Comparison of ENCODE assay signal across 15 cellular contexts in the genomic region with DNA sequence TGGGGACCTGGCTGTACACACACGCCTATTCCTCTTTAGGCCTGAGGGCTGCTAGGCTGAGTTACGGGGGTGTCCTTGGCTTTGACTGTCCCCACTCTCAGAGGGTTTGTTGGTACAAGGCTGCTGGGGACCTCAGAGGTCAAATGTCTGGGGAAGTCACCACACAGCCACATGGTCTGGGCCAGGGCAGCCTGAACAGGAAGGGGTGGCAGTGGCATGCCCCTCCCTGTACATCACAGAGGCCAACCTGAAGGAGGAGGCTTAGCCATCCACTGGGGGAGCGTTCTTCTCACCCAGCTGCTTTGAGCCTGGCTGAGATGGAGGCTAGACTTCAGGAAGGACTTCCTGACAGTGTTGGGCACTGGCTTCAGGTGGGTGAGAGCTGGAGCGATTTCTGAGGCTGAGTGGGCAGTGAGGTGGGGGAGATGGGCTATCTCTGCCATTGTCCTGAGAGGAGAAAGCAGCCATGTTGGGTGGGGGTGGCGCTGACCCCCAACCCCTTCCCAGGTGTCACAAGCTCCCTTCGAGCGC. TPM values are rescaled to one million over a fixed set of nuclear protein-coding genes. Genes with fewer than 3 reads are reported as not detected.
A peak's percentile ranks its signal among the peaks of the same experiment; 100 is the strongest.
DNase-seq lines count a peak whose midpoint lies in the region; ATAC-seq, FAIRE-seq and TF ChIP-seq lines count a peak whose summit lies in the region.
"Had no signal": no experiment of that assay in that cellular context is flagged by ENCODE, and none has a peak within 500 bp of the region (broad histone marks: within the 10 kb centered on the region; RNA-seq: fewer than 3 reads in every experiment).

No MANE protein-coding gene starts in this region.

- intact Hi-C loops in HepG2 (cut with micrococcal nuclease; ENCODE audit: unreplicated experiment) = no loop called here

- TF ChIP-seq EP300 in Ishikawa (IDR thresholded peaks at IDR 0.05; ENCODE audit: borderline replicate concordance) (no peak), HepG2 (IDR thresholded peaks at IDR 0.05; ENCODE audit: low read depth in 2 of 2, low read length in 2 of 2) (no peak), HepG2 (CRISPR knock-in tag; IDR thresholded peaks at IDR 0.05; ENCODE audit: borderline replicate concordance) (no peak)

- CTCF ChIA-PET in HepG2 (lab: Yijun Ruan, JAX; ENCODE audit: low intra/inter-chr PET ratio, low total read pairs) = interaction anchor here (1.7 kb wide), 1 partner anchor 81 kb away, joined by 7 read pairs; no protein-coding TSS in a partner anchor

- H3K9ac ChIP-seq in HepG2 (ENCODE audit: insufficient read depth, low read depth, low read length) = 0 out of 2 replicates have a peak overlapping the region, but pooled peaks have one; percentile 11

- no peak overlapping the region for H3K4me3 ChIP-seq in HepG2 (replicated peaks in 1 of 3; ENCODE audit: insufficient read depth in 1 of 3, low read depth in 2 of 3, low read length in 3 of 3)
- H3K4me3 ChIP-seq: right lobe of liver had no signal

- ATAC-seq in activated T-helper 17 cell treated with anti-CD3 and anti-CD28 coated beads, Interleukin-2, amount 50 U/mL, for 72 hours (replicated peaks) = no peak
- ATAC-seq in HepG2 (no peak), HG03095 (IDR thresholded peaks at IDR 0.05; ENCODE audit: unreplicated experiment) (no peak), GM21515 (IDR thresholded peaks at IDR 0.05; ENCODE audit: unreplicated experiment) (no peak), GM19467 (IDR thresholded peaks at IDR 0.05; ENCODE audit: unreplicated experiment) (no peak)
- ATAC-seq: T-helper 17 cell had no signal

- no peaks in the 10 kb centered on the region for H3K27me3 Mint-ChIP-seq in activated T-helper 17 cell treated with anti-CD3 and anti-CD28 coated beads, Interleukin-2, amount 50 U/mL, for 72 hours
- H3K27me3 Mint-ChIP-seq: activated CD4-positive, alpha-beta memory T cell treated with anti-CD3 and anti-CD28 coated beads for 36 hours; T-helper 17 cell had no signal

- no peaks in the 10 kb centered on the region for H3K9me3 Mint-ChIP-seq in activated T-helper 17 cell treated with anti-CD3 and anti-CD28 coated beads, Interleukin-2, amount 50 U/mL, for 72 hours
- H3K9me3 Mint-ChIP-seq: activated CD4-positive, alpha-beta memory T cell treated with anti-CD3 and anti-CD28 coated beads for 36 hours had no signal

- TF ChIP-seq RAD21 in Ishikawa (IDR thresholded peaks at IDR 0.05; ENCODE audit: low read depth) (no peak), HepG2 (CRISPR knock-in tag; IDR thresholded peaks at IDR 0.05) (no peak)

- H3K9me3 ChIP-seq in HepG2 (ENCODE audit: low read length) = no peaks in the 10 kb centered on the region
- H3K9me3 ChIP-seq: right lobe of liver had no signal

- FAIRE-seq in HepG2 (lab: Jason Lieb, UNC) = no peak
- FAIRE-seq: RCC 7860 had no signal

- POLR2A ChIA-PET in HepG2 (lab: Yijun Ruan, JAX) = no interaction called here

- BruUV-seq in HepG2 (replicated peaks; lab: Mats Ljungman, UMichigan) = no TSS peak

- peak in 1 of 2 experiments; percentile 19; a peak in 1 of 4 replicates for TF ChIP-seq POLR2A in HepG2 (IDR thresholded peaks at IDR 0.05; ENCODE audit: insufficient read depth in 1 of 2, low read depth in 2 of 2, low read length in 2 of 2)

- no peak overlapping the region for H2AFZ ChIP-seq in HepG2 (ENCODE audit: low read length)

- H3K27ac ChIP-seq in HepG2 (ENCODE audit: extremely low read length, insufficient read depth, low read length) = no peak overlapping the region
- H3K27ac ChIP-seq in substantia nigra (ENCODE audit: low read depth, low read length, poor library complexity, severe bottlenecking) = peak overlapping the region; percentile 100

- no peaks in the 10 kb centered on the region for H3K27me3 ChIP-seq in HepG2 (ENCODE audit: control insufficient read depth in 1 of 2, insufficient read depth in 2 of 2, low read length in 2 of 2)
- H3K27me3 ChIP-seq: right lobe of liver had no signal

- H3K4me1 Mint-ChIP-seq in activated T-helper 17 cell treated with anti-CD3 and anti-CD28 coated beads, Interleukin-2, amount 50 U/mL, for 72 hours = no peaks in the 10 kb centered on the region

- peaks cover 58% of the 10 kb centered on the region for H3K4me1 ChIP-seq in HepG2 (ENCODE audit: insufficient read depth, low read length)

- peaks cover 17 to 36% of the 10 kb centered on the region in 2 experiments; a peak in 4 of 5 replicates for H3K36me3 ChIP-seq in HepG2 (replicated peaks in 1 of 2; ENCODE audit: control insufficient read depth in 1 of 2, insufficient read depth in 2 of 2, low read length in 2 of 2)

- 95% methylated on average over 3 of the region's 7 CpGs for WGBS in HepG2 (ENCODE audit: low lambda C conversion rate)

- no peak overlapping the region for H3K4me3 Mint-ChIP-seq in activated T-helper 17 cell treated with anti-CD3 and anti-CD28 coated beads, Interleukin-2, amount 50 U/mL, for 72 hours
- H3K4me3 Mint-ChIP-seq: activated CD4-positive, alpha-beta memory T cell treated with anti-CD3 and anti-CD28 coated beads for 36 hours; T-helper 17 cell had no signal

- in situ Hi-C loops in HepG2 (cut with HindIII; ENCODE audit: extremely low pct_ligation_motif_present, low pct_unique_long_range_greater_than_20kb) = no loop called here

- no peaks in the 10 kb centered on the region for H4K20me1 ChIP-seq in HepG2 (ENCODE audit: insufficient read depth, low read length)

- H3K36me3 Mint-ChIP-seq in activated T-helper 17 cell treated with anti-CD3 and anti-CD28 coated beads, Interleukin-2, amount 50 U/mL, for 72 hours (ENCODE audit: low read depth) = no peaks in the 10 kb centered on the region
- H3K36me3 Mint-ChIP-seq: activated CD4-positive, alpha-beta memory T cell treated with anti-CD3 and anti-CD28 coated beads for 36 hours had no signal

- H3K4me2 ChIP-seq in HepG2 (ENCODE audit: low read depth, low read length) = no peak overlapping the region

- no peak for TF ChIP-seq CTCF in HepG2 (CRISPR knock-in tag; IDR thresholded peaks at IDR 0.05)

- no peak for DNase-seq in HepG2 (ENCODE audit: low spot score)
- DNase-seq in substantia nigra (lab: John Stamatoyannopoulos, UW) = no peak
- DNase-seq: activated CD4-positive, alpha-beta memory T cell treated with anti-CD3 and anti-CD28 coated beads for 36 hours; activated naive CD4-positive, alpha-beta T cell treated with anti-CD3 and anti-CD28 coated beads, Interleukin-2, amount 50 U/mL, for 16 hours; cortex of kidney; MM.1S; NCI-H2227 treated with DMSO at 0.1 percent for 48 hours; T-helper 17 cell had no signal

- no peaks in the 10 kb centered on the region for H3K79me2 ChIP-seq in HepG2 (ENCODE audit: insufficient read depth, low read length)

- H3K27ac Mint-ChIP-seq in activated T-helper 17 cell treated with anti-CD3 and anti-CD28 coated beads, Interleukin-2, amount 50 U/mL, for 72 hours = peak overlapping the region; percentile 22
- H3K27ac Mint-ChIP-seq: activated CD4-positive, alpha-beta memory T cell treated with anti-CD3 and anti-CD28 coated beads for 36 hours; T-helper 17 cell had no signal

TF ChIP-seq in Ishikawa, 13 proteins besides CTCF, POLR2A, EP300 and RAD21 (continues in another document):
- TF ChIP-seq, protein P1, sequence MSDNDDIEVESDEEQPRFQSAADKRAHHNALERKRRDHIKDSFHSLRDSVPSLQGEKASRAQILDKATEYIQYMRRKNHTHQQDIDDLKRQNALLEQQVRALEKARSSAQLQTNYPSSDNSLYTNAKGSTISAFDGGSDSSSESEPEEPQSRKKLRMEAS (IDR thresholded peaks at IDR 0.05) = peak; percentile 50; the same call in 1 of the 2 replicates

TF ChIP-seq in HepG2, 621 proteins besides CTCF, POLR2A, EP300 and RAD21 (continues in another document):
- TF ChIP-seq, protein P2, sequence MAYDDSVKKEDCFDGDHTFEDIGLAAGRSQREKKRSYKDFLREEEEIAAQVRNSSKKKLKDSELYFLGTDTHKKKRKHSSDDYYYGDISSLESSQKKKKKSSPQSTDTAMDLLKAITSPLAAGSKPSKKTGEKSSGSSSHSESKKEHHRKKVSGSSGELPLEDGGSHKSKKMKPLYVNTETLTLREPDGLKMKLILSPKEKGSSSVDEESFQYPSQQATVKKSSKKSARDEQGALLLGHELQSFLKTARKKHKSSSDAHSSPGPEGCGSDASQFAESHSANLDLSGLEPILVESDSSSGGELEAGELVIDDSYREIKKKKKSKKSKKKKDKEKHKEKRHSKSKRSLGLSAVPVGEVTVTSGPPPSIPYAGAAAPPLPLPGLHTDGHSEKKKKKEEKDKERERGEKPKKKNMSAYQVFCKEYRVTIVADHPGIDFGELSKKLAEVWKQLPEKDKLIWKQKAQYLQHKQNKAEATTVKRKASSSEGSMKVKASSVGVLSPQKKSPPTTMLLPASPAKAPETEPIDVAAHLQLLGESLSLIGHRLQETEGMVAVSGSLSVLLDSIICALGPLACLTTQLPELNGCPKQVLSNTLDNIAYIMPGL (CRISPR knock-in tag; IDR thresholded peaks at IDR 0.05; ENCODE audit: borderline replicate concordance in 1 of 2, low read depth in 1 of 2) = no peak

RNA-seq across cellular contexts. Expression of a gene that starts 36.3 kb away (rescaled TPM):
- 1 to 10 TPM in 1 of 2 donors, under 1 TPM in 1; 0.89 to 2.7 TPM for total RNA-seq in activated T-helper 17 cell treated with anti-CD3 and anti-CD28 coated beads, Interleukin-2, amount 50 U/mL, for 72 hours
- total RNA-seq in HepG2 (2016; rRNA removed; fragmentation: Illumina TruSeq; extraction: Trizol) = 30.7 and 33.0 TPM in 2 replicates
- total RNA-seq in HepG2 (2016; cell fraction: cytosol; rRNA removed; fragmentation: Illumina TruSeq; extraction: Trizol; ENCODE audit: low read depth) = 7.4 and 8.6 TPM in 2 replicates
- 30.5 and 33.5 TPM in 2 replicates for total RNA-seq in HepG2 (2016; cell fraction: insoluble cytoplasmic fraction; rRNA removed; fragmentation: Illumina TruSeq; extraction: Trizol)
- total RNA-seq in HepG2 (2016; cell fraction: membrane; rRNA removed; fragmentation: Illumina TruSeq; extraction: Trizol) = 32.7 and 37.9 TPM in 2 replicates
- 17.6 and 21.1 TPM in 2 replicates for total RNA-seq in HepG2 (2016; cell fraction: nucleus; rRNA removed; fragmentation: Illumina TruSeq; extraction: Trizol)
- polyA plus RNA-seq in HepG2 (2011; rRNA removed) = 27.9 and 32.3 TPM in 2 replicates
- polyA plus RNA-seq in HepG2 (2011; cell fraction: cytosol; rRNA removed) = 20.7 and 35.7 TPM in 2 replicates
- polyA plus RNA-seq in HepG2 (2011; cell fraction: nucleus; rRNA removed) = 20.0 and 30.1 TPM in 2 replicates
- polyA plus RNA-seq in HepG2 (2012) = 21.9 and 26.2 TPM in 2 replicates
- 7.7 and 8.6 TPM in 2 replicates for polyA plus RNA-seq in HepG2 (2016; cell fraction: cytosol; fragmentation: Illumina TruSeq; extraction: Trizol; ENCODE audit: low read depth)
- 46.9 and 51.9 TPM in 2 replicates for polyA plus RNA-seq in HepG2 (2016; cell fraction: insoluble cytoplasmic fraction; fragmentation: Illumina TruSeq; extraction: Trizol; ENCODE audit: low read depth)
- polyA plus RNA-seq in HepG2 (2016; cell fraction: membrane; fragmentation: Illumina TruSeq; extraction: Trizol; ENCODE audit: low read depth) = 30.1 and 31.3 TPM in 2 replicates
- polyA plus RNA-seq in HepG2 (2016; cell fraction: nucleus; fragmentation: Illumina TruSeq; extraction: Trizol; ENCODE audit: insufficient read depth, low read depth) = 39.0 and 44.0 TPM in 2 replicates
- 13.2 and 63.5 TPM in 2 replicates for polyA minus RNA-seq in HepG2 (2011; rRNA and poly(A)+ RNA removed; ENCODE audit: low replicate concordance)
- 26.9 and 37.6 TPM in 2 replicates for polyA minus RNA-seq in HepG2 (2011; cell fraction: cytosol; rRNA and poly(A)+ RNA removed)
- 18.7 and 20.6 TPM in 2 replicates for polyA minus RNA-seq in HepG2 (2011; cell fraction: nucleus; rRNA and poly(A)+ RNA removed)
